19 cellular contexts compared by ENCODE assay signal in the genomic region with DNA sequence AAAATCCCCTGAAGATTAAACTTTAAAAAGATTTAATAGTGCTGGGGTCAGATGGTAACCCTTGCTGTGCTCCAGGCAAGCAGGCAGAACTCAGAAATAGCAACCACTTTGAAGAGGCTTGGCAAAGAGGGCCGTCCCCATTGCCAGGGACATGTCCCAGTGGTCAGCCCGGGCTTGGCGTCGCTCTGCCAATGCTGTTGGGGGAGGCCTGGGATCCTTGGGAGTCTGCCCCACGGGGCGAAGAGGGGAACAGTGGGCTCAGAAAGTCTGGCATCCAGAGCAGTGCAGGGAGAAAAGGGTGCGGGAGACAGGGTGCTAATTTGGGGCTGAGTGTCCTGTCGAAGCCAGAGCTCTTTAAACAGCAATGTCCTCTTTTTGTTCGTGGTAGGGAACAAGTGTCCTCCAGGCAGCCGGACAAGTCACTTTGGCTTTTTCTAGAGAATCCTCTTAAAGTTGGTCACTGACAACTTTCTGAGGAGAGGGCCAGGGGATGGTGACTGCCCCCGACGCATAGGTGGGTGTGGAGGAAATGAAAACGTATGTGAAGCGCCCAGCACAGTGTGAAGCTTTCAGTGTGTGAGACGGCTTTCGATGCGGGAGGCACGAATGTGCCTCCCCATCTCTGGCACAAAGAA. TPM values are rescaled to one million over a fixed set of nuclear protein-coding genes. Genes with fewer than 3 reads are reported as not detected.
DNase-seq lines count a peak whose midpoint lies in the region; ATAC-seq lines count a peak whose summit lies in the region.
"Had no signal": no experiment of that assay in that cellular context is flagged by ENCODE, and none has a peak within 500 bp of the region (broad histone marks: within the 10 kb centered on the region; RNA-seq: fewer than 3 reads in every experiment).

No MANE protein-coding gene starts in this region.

- H3K9ac ChIP-seq in skeletal muscle tissue (ENCODE audit: low read depth in 1 of 3, low read length in 3 of 3): peak overlapping the region in 2 of 3 donors; percentile 54 to 61
- H3K9ac ChIP-seq: KMS-11 had no signal

- in situ Hi-C loops in HAP-1 (cut with MboI; ENCODE audit: low sequenced_read_pairs): no loop called here

- peaks cover 0 to 7% (median 0%) of the 10 kb centered on the region in 3 donors for H3K27me3 ChIP-seq in skeletal muscle tissue (ENCODE audit: control insufficient read depth in 3 of 3, insufficient read depth in 3 of 3, low read length in 3 of 3)
- no peaks in the 10 kb centered on the region for H3K27me3 ChIP-seq in HAP-1 (ENCODE audit: low read depth)
- H3K27me3 ChIP-seq: MG63 had no signal

- no peak overlapping the region for H3K27ac ChIP-seq in skeletal muscle tissue (ENCODE audit: low read depth, low read length)
- H3K27ac ChIP-seq: KMS-11 had no signal

- H3K9me3 ChIP-seq in skeletal muscle tissue (ENCODE audit: control insufficient read depth in 3 of 3, low read length in 3 of 3) (no peaks in the 10 kb centered on the region), HAP-1 (no peaks in the 10 kb centered on the region)
- H3K9me3 ChIP-seq: MG63 had no signal

- H3K4me1 ChIP-seq in skeletal muscle tissue (ENCODE audit: control insufficient read depth in 3 of 3, insufficient read depth in 3 of 3, low read length in 3 of 3) (peaks cover 8 to 14% (median 11%) of the 10 kb centered on the region in 3 donors), HAP-1 (no peaks in the 10 kb centered on the region)

- H3K4me3 ChIP-seq in skeletal muscle tissue (ENCODE audit: low read length in 3 of 3) (peak overlapping the region in 2 of 3 donors; percentile 22 to 23), HAP-1 (no peak overlapping the region)
- H3K4me3 ChIP-seq: MG63 had no signal

- H3K36me3 ChIP-seq in skeletal muscle tissue (ENCODE audit: control insufficient read depth in 3 of 3, insufficient read depth in 3 of 3, low read length in 3 of 3): no peaks in the 10 kb centered on the region
- H3K36me3 ChIP-seq in HAP-1 (replicated peaks): peaks cover 3% of the 10 kb centered on the region; the same call in 1 of the 2 replicates
- H3K36me3 ChIP-seq: MG63 had no signal

- peak; percentile 77 for DNase-seq in Right ventricle myocardium superior
- DNase-seq in cardiac septum (ENCODE audit: low spot score): no peak
- peak; percentile 80 for DNase-seq in left ventricle myocardium superior
- DNase-seq in T-helper 2 cell: no peak
- DNase-seq in HAP-1 (ENCODE audit: low spot score in 2 of 2): no peak
- DNase-seq in dermis blood vessel endothelial cell: no peak
- no peak for DNase-seq in iPS-NIHi11 (ENCODE audit: low spot score)
- DNase-seq: MG63, NCI-H1105 treated with DMSO at 0.1 percent for 48 hours, NCI-H187 treated with DMSO at 0.1 percent for 48 hours, NCI-H2171 treated with DMSO at 0.1 percent for 48 hours, NCI-H510A, SHP77 treated with DMSO at 0.1 percent for 48 hours had no signal

- peak; percentile 95 for ATAC-seq in Right ventricle myocardium superior (ENCODE audit: poor library complexity)
- peak; percentile 97 for ATAC-seq in left ventricle myocardium superior
- ATAC-seq: HCT116, HepG2, Panc1 had no signal

- intact Hi-C loops in Right ventricle myocardium superior (cut with DNase I): no loop called here
- intact Hi-C loops in cardiac septum (cut with DNase I): loop anchor here (5.0 kb wide), 1 partner anchor 94 kb away; no protein-coding TSS in a partner anchor
- intact Hi-C loops in left ventricle myocardium superior (cut with micrococcal nuclease): no loop called here

RNA-seq across cellular contexts. Expression of gene ZNF536, which starts 46.0 kb away (rescaled TPM):
- total RNA-seq in Right ventricle myocardium superior (4.8 TPM), cardiac septum (11.9 TPM), left ventricle myocardium superior (6.4 TPM), skeletal muscle tissue (3.1 TPM), dermis blood vessel endothelial cell (under 0.01 TPM in 1 of 2 replicates, not detected in the other)
- total RNA-seq: A172, HepG2 had no signal

Comparison
In these comparisons a context has a peak if more than half of its experiments do, and no peak if none do; other contexts are left out.
1. DNase-seq: peak in Right ventricle myocardium superior (single experiment) and left ventricle myocardium superior (single experiment); none in cardiac septum (single experiment), T-helper 2 cell (0 of 5), HAP-1 (0 of 2), dermis blood vessel endothelial cell (single experiment) and iPS-NIHi11 (single experiment).